ENCODE assay signal across 8 cellular contexts in the genomic region with DNA sequence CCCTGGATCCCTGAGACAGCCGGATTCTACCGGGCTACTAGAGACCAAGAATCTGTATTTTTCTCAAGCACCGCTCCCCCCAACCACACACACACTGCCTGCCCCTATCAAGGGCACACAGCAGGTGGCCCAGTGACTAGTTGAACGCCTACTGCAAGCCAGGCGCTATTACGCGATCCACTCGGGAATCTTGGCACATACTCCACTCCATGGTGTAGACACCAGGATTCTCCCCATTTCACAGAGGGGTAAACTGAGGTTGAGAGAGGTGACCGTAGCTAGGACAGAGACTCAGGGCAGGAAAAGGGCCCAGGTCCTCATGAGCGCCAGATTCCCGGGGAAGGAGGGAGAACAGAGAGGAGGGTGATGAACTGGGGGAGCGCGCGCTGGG. TPM values are rescaled to one million over a fixed set of nuclear protein-coding genes. Genes with fewer than 3 reads are reported as not detected.
DNase-seq lines count a peak whose midpoint lies in the region; ATAC-seq and TF ChIP-seq lines count a peak whose summit lies in the region.

No MANE protein-coding gene starts in this region.

- TF ChIP-seq RAD21 in IMR-90 (IDR thresholded peaks at IDR 0.05; ENCODE audit: low read length): no peak

- CTCF ChIA-PET in AG04450 (lab: Charles Lee): interaction anchor here (3.4 kb wide), 1 partner anchor 58 kb away, joined by 12 read pairs; no protein-coding TSS in a partner anchor
- CTCF ChIA-PET in IMR-90 (lab: Yijun Ruan, JAX): no interaction called here

- peak overlapping the region; percentile 97 to 99; a peak in 3 of 4 replicates for H4K8ac ChIP-seq in IMR-90 (ENCODE audit: low read depth in 2 of 2, low read length in 2 of 2)

- intact Hi-C loops in IMR-90 (cut with micrococcal nuclease): no loop called here

- TF ChIP-seq POLR2A in IMR-90 (IDR thresholded peaks at IDR 0.05; ENCODE audit: low read depth, low read length): no peak

- peak overlapping the region; percentile 89 for H2AK5ac ChIP-seq in IMR-90 (ENCODE audit: low read depth, low read length)

- H3K36me3 ChIP-seq in IMR-90 (ENCODE audit: control insufficient read depth, insufficient read depth, low read length) (peaks cover 14% of the 10 kb centered on the region; the same call in 1 of the 2 replicates), mucosa of stomach (ENCODE audit: control insufficient read depth, insufficient read depth, low read length) (no peaks in the 10 kb centered on the region)

- peak overlapping the region; percentile 91 for H3K14ac ChIP-seq in IMR-90 (replicated peaks; ENCODE audit: low read depth, low read length)

- H3K4me2 ChIP-seq in IMR-90 (ENCODE audit: low read depth, low read length): peak overlapping the region; percentile 46

- POLR2A ChIA-PET in AG04450 (lab: Yijun Ruan, JAX) (no interaction called here), IMR-90 (lab: Charles Lee; ENCODE audit: unreplicated experiment) (no interaction called here)

- H3K27me3 ChIP-seq in AG04450 (ENCODE audit: control insufficient read depth, insufficient read depth, low read length) (no peaks in the 10 kb centered on the region), IMR-90 (ENCODE audit: control insufficient read depth, insufficient read depth, low read length) (no peaks in the 10 kb centered on the region), mucosa of stomach (ENCODE audit: control insufficient read depth, insufficient read depth, low read length) (no peaks in the 10 kb centered on the region)

- dilution Hi-C loops in IMR-90 (cut with HindIII; ENCODE audit: low sequenced_read_pairs, unreplicated experiment): no loop called here

- H4K91ac ChIP-seq in IMR-90 (ENCODE audit: insufficient read depth, low read depth, low read length): peak overlapping the region; percentile 84

- no peak overlapping the region for H3K18ac ChIP-seq in IMR-90 (ENCODE audit: low read depth, low read length)

- peak overlapping the region; percentile 96 for H2AK9ac ChIP-seq in IMR-90 (replicated peaks; ENCODE audit: low read depth, low read length, poor library complexity)

- peak overlapping the region; percentile 87; the same call in 1 of the 2 replicates for H3K23ac ChIP-seq in IMR-90 (ENCODE audit: low read depth, low read length)

- H2BK15ac ChIP-seq in IMR-90 (ENCODE audit: low read depth, low read length): no peak overlapping the region

- WGBS in IMR-90 (ENCODE audit: extremely low coverage in 2 of 2, insufficient read length in 1 of 2), 2 experiments: 25% methylated on average over 8 of the region's 14 CpGs; no CpG with 5 or more reads in 1 of the 2 experiments

- H3K79me1 ChIP-seq in IMR-90 (ENCODE audit: low read depth in 1 of 2, low read length in 2 of 2): peaks cover 3 to 24% of the 10 kb centered on the region in 2 experiments; a peak in 3 of 4 replicates

- no peak overlapping the region for H2BK5ac ChIP-seq in IMR-90 (ENCODE audit: low read depth, low read length, poor library complexity, severe bottlenecking)

- peak overlapping the region; percentile 88 for H3K4ac ChIP-seq in IMR-90 (ENCODE audit: low read depth, low read length)

- H3K56ac ChIP-seq in IMR-90 (ENCODE audit: extremely low read depth, insufficient read depth, low read length): no peak overlapping the region; the same call in 1 of the 2 replicates

- TF ChIP-seq CTCF in AG04450 (IDR thresholded peaks at IDR 0.05; ENCODE audit: low read depth, low read length) (no peak), IMR-90 (conservative IDR thresholded peaks at IDR 0.05; ENCODE audit: low read depth, low read length) (no peak)

- no peak for DNase-seq in AG04450 (ENCODE audit: low read depth, low spot score)
- no peak for DNase-seq in IMR-90
- DNase-seq in caudate nucleus (lab: John Stamatoyannopoulos, UW): no peak
- DNase-seq in KG1 (lab: John Stamatoyannopoulos, UW): no peak
- DNase-seq in GM19240 (ENCODE audit: insufficient read length, low spot score): no peak

- H2BK120ac ChIP-seq in IMR-90 (ENCODE audit: low read depth, low read length): peak overlapping the region; percentile 56; the same call in 1 of the 2 replicates

- H3K27ac ChIP-seq in AG04450 (ENCODE audit: low read depth, low read length) (no peak overlapping the region), IMR-90 (ENCODE audit: insufficient read depth, low read length) (no peak overlapping the region; the same call in 1 of the 2 replicates), caudate nucleus (ENCODE audit: low read depth, low read length) (peak overlapping the region; percentile 30)

- no TSS peak for BruUV-seq in IMR-90 (replicated peaks; lab: Mats Ljungman, UMichigan)

- H2AFZ ChIP-seq in IMR-90 (replicated peaks; ENCODE audit: low read length, poor library complexity): peak overlapping the region; percentile 98

- H3K9me1 ChIP-seq in IMR-90 (ENCODE audit: insufficient read depth, low read length): peaks cover 13% of the 10 kb centered on the region; the same call in 1 of the 2 replicates

- no peaks in the 10 kb centered on the region; the same call in 1 of the 2 replicates for H3K9me3 ChIP-seq in AG04450 (ENCODE audit: control insufficient read depth, insufficient read depth, low read length)
- H3K9me3 ChIP-seq in IMR-90 (ENCODE audit: control insufficient read depth, insufficient read depth, low read length): no peaks in the 10 kb centered on the region
- no peaks in the 10 kb centered on the region for H3K9me3 ChIP-seq in mucosa of stomach (ENCODE audit: control insufficient read depth, low read length)

- in situ Hi-C loops in IMR-90 (cut with MboI; ENCODE audit: low sequenced_read_pairs): no loop called here

- ATAC-seq in IMR-90 (ENCODE audit: low read depth): no peak
- ATAC-seq in HG03159 (IDR thresholded peaks at IDR 0.05; ENCODE audit: unreplicated experiment): no peak
- no peak for ATAC-seq in GM19463 (IDR thresholded peaks at IDR 0.05; ENCODE audit: unreplicated experiment)

- H3K4me3 ChIP-seq in AG04450 (ENCODE audit: low read depth, low read length) (peak overlapping the region; percentile 92), IMR-90 (ENCODE audit: insufficient read depth, low read depth, low read length) (peak overlapping the region; percentile 86), mucosa of stomach (ENCODE audit: low read length) (peak overlapping the region; percentile 93)

- peak overlapping the region; percentile 61 for H4K5ac ChIP-seq in IMR-90 (ENCODE audit: low read depth, low read length)

- H4K20me1 ChIP-seq in IMR-90 (ENCODE audit: insufficient read depth, low read length): no peaks in the 10 kb centered on the region

- H3K4me1 ChIP-seq in IMR-90 (ENCODE audit: control insufficient read depth, insufficient read depth, low read length): no peaks in the 10 kb centered on the region
- peaks cover 5% of the 10 kb centered on the region for H3K4me1 ChIP-seq in mucosa of stomach (ENCODE audit: control insufficient read depth, insufficient read depth, low read length)

- H3K9ac ChIP-seq in IMR-90 (ENCODE audit: low read depth, low read length): peak overlapping the region; percentile 34
- peak overlapping the region; percentile 92 for H3K9ac ChIP-seq in mucosa of stomach (ENCODE audit: low read length)

- no peak overlapping the region for H2BK20ac ChIP-seq in IMR-90 (ENCODE audit: low read depth, low read length)

TF ChIP-seq in IMR-90, 13 proteins besides CTCF, POLR2A, EP300 and RAD21:
- TF ChIP-seq, protein P1, sequence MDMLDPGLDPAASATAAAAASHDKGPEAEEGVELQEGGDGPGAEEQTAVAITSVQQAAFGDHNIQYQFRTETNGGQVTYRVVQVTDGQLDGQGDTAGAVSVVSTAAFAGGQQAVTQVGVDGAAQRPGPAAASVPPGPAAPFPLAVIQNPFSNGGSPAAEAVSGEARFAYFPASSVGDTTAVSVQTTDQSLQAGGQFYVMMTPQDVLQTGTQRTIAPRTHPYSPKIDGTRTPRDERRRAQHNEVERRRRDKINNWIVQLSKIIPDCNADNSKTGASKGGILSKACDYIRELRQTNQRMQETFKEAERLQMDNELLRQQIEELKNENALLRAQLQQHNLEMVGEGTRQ (IDR thresholded peaks at IDR 0.05; ENCODE audit: low read depth, low read length): no peak
- peak; percentile 43 for TF ChIP-seq RCOR1 (IDR thresholded peaks at IDR 0.05; ENCODE audit: insufficient replicate concordance, low read length)

RNA-seq across cellular contexts. Expression of a gene that starts 0.5 kb away (rescaled TPM):
- polyA plus RNA-seq in AG04450 (2011; rRNA removed) (25.0 and 25.9 TPM in 2 replicates), IMR-90 (2012; rRNA removed) (32.1 and 34.3 TPM in 2 replicates)
- 15.6 and 22.6 TPM in 2 replicates for polyA minus RNA-seq in AG04450 (2011; rRNA and poly(A)+ RNA removed)
- 9.0 and 10.0 TPM in 2 replicates for total RNA-seq in IMR-90 (2012; rRNA removed)
- 21.2 and 37.5 TPM in 2 replicates for polyA plus RNA-seq in IMR-90 (2012; cell fraction: cytosol; rRNA removed)
- polyA plus RNA-seq in IMR-90 (2012; cell fraction: nucleus; rRNA removed; ENCODE audit: low replicate concordance): 205 and 249 TPM in 2 replicates

RNA-seq across cellular contexts. Expression of a gene that starts 16.8 kb away (rescaled TPM):
- polyA plus RNA-seq in AG04450 (2011; rRNA removed) (0.09 and 0.11 TPM in 2 replicates), IMR-90 (2012; rRNA removed) (0.17 and 0.21 TPM in 2 replicates)
- polyA minus RNA-seq in AG04450 (2011; rRNA and poly(A)+ RNA removed): not detected in 2 replicates
- not detected in 2 replicates for total RNA-seq in IMR-90 (2012; rRNA removed)
- 0.29 and 0.62 TPM in 2 replicates for polyA plus RNA-seq in IMR-90 (2012; cell fraction: cytosol; rRNA removed)
- 0.86 and 1.6 TPM in 2 replicates for polyA plus RNA-seq in IMR-90 (2012; cell fraction: nucleus; rRNA removed; ENCODE audit: low replicate concordance)

RNA-seq across cellular contexts. Expression of a gene that starts 20.5 kb away (rescaled TPM):
- polyA plus RNA-seq in AG04450 (2011; rRNA removed) (11.5 and 13.1 TPM in 2 replicates), IMR-90 (2012; rRNA removed) (38.2 and 41.6 TPM in 2 replicates)
- 39.0 and 61.7 TPM in 2 replicates for polyA minus RNA-seq in AG04450 (2011; rRNA and poly(A)+ RNA removed)
- total RNA-seq in IMR-90 (2012; rRNA removed): 24.0 and 30.3 TPM in 2 replicates
- polyA plus RNA-seq in IMR-90 (2012; cell fraction: cytosol; rRNA removed): 29.2 and 34.9 TPM in 2 replicates
- polyA plus RNA-seq in IMR-90 (2012; cell fraction: nucleus; rRNA removed; ENCODE audit: low replicate concordance): 125 and 180 TPM in 2 replicates

RNA-seq across cellular contexts. Expression of a gene that starts 25.9 kb away (rescaled TPM):
- polyA plus RNA-seq in AG04450 (2011; rRNA removed) (1.0 and 2.1 TPM in 2 replicates), IMR-90 (2012; rRNA removed) (4.5 and 6.6 TPM in 2 replicates)
- polyA minus RNA-seq in AG04450 (2011; rRNA and poly(A)+ RNA removed): 1.7 and 3.0 TPM in 2 replicates
- total RNA-seq in IMR-90 (2012; rRNA removed): 0.54 and 0.56 TPM in 2 replicates
- polyA plus RNA-seq in IMR-90 (2012; cell fraction: cytosol; rRNA removed): 1.3 and 3.6 TPM in 2 replicates
- 30.7 and 82.4 TPM in 2 replicates for polyA plus RNA-seq in IMR-90 (2012; cell fraction: nucleus; rRNA removed; ENCODE audit: low replicate concordance)

RNA-seq across cellular contexts. Expression of a gene that starts 34.1 kb away (rescaled TPM):
- 127 and 146 TPM in 2 replicates for polyA plus RNA-seq in AG04450 (2011; rRNA removed)
- polyA minus RNA-seq in AG04450 (2011; rRNA and poly(A)+ RNA removed): 54.2 and 75.9 TPM in 2 replicates
- 209 and 278 TPM in 2 replicates for total RNA-seq in IMR-90 (2012; rRNA removed)
- 235 and 243 TPM in 2 replicates for polyA plus RNA-seq in IMR-90 (2012; rRNA removed)
- polyA plus RNA-seq in IMR-90 (2012; cell fraction: cytosol; rRNA removed): 193 and 253 TPM in 2 replicates
- 464 and 890 TPM in 2 replicates for polyA plus RNA-seq in IMR-90 (2012; cell fraction: nucleus; rRNA removed; ENCODE audit: low replicate concordance)
